20 cellular contexts compared by ENCODE assay signal in genomic region chr12:85865905-85866304, GRCh38. TPM values are rescaled to one million over a fixed set of nuclear protein-coding genes. Genes with fewer than 3 reads are reported as not detected.
A peak's percentile ranks its signal among the peaks of the same experiment; 100 is the strongest.
DNase-seq lines count a peak whose midpoint lies in the region; ATAC-seq and TF ChIP-seq lines count a peak whose summit lies in the region.
"Had no signal": no experiment of that assay in that cellular context is flagged by ENCODE, and none has a peak within 500 bp of the region (broad histone marks: within the 10 kb centered on the region; RNA-seq: fewer than 3 reads in every experiment).

No MANE protein-coding gene starts in this region.

- H3K27ac ChIP-seq in neuronal stem cell (replicated peaks; ENCODE audit: low read length): no peak overlapping the region
- H3K27ac ChIP-seq: 22Rv1 had no signal

- H2BK12ac ChIP-seq in neuronal stem cell (ENCODE audit: low read length): no peak overlapping the region

- peak overlapping the region; percentile 23 for H3K18ac ChIP-seq in neuronal stem cell (ENCODE audit: low read length)

- H3K23ac ChIP-seq in neuronal stem cell (ENCODE audit: low read depth, low read length, poor library complexity): no peak overlapping the region

- no CpG with 5 or more reads among the region's 7 CpGs for WGBS in neuronal stem cell (ENCODE audit: extremely low coverage in 2 of 2, insufficient read length in 2 of 2, insufficient replicate concordance in 1 of 2), 2 donors

- H2BK15ac ChIP-seq in neuronal stem cell (ENCODE audit: low read length): no peak overlapping the region

- no peak for ATAC-seq in activated CD8-positive, alpha-beta memory T cell treated with anti-CD3 and anti-CD28 coated beads, Interleukin-2, amount 10 ng/mL, durations not matched to agents 7 days and 5 days
- ATAC-seq in GM21786 (IDR thresholded peaks at IDR 0.05; ENCODE audit: unreplicated experiment): no peak
- ATAC-seq: stimulated activated memory B cell treated with anti-CD40 and anti-IgM and Interleukin-4, amounts not matched to agents 10 μg/mL and 1 μg/mL and 100 μg/mL, for 72 hours had no signal

- H3K4me3 Mint-ChIP-seq in activated CD8-positive, alpha-beta memory T cell treated with anti-CD3 and anti-CD28 coated beads, Interleukin-2, amount 10 ng/mL, durations not matched to agents 7 days and 5 days: no peak overlapping the region
- H3K4me3 Mint-ChIP-seq: activated naive CD8-positive, alpha-beta T cell treated with anti-CD3 and anti-CD28 coated beads, Interleukin-2, amount 10 ng/mL, durations not matched to agents 7 days and 5 days; stimulated activated memory B cell treated with anti-CD40 and anti-IgM and Interleukin-4, amounts not matched to agents 10 μg/mL and 1 μg/mL and 100 μg/mL, for 72 hours had no signal

- no peaks in the 10 kb centered on the region for H3K79me1 ChIP-seq in neuronal stem cell (ENCODE audit: low read depth, low read length)

- no peak overlapping the region for H2AK5ac ChIP-seq in neuronal stem cell (ENCODE audit: low read depth, low read length)

- H4K8ac ChIP-seq in neuronal stem cell (ENCODE audit: low read depth, low read length): no peak overlapping the region

- H3K27me3 Mint-ChIP-seq in activated CD8-positive, alpha-beta memory T cell treated with anti-CD3 and anti-CD28 coated beads, Interleukin-2, amount 10 ng/mL, durations not matched to agents 7 days and 5 days: no peaks in the 10 kb centered on the region
- H3K27me3 Mint-ChIP-seq: activated naive CD8-positive, alpha-beta T cell treated with anti-CD3 and anti-CD28 coated beads, Interleukin-2, amount 10 ng/mL, durations not matched to agents 7 days and 5 days had no signal

- H2BK5ac ChIP-seq in neuronal stem cell (ENCODE audit: low read length): no peak overlapping the region

- H3K9me3 ChIP-seq in neuronal stem cell (replicated peaks in 1 of 2; ENCODE audit: control insufficient read depth in 2 of 2, insufficient read depth in 1 of 2, low read depth in 1 of 2, low read length in 2 of 2): no peaks in the 10 kb centered on the region

- no peak overlapping the region for H3K4me2 ChIP-seq in neuronal stem cell (ENCODE audit: insufficient read depth, low read length, poor library complexity, severe bottlenecking)

- H3K36me3 ChIP-seq in neuronal stem cell (replicated peaks in 1 of 2; ENCODE audit: control insufficient read depth in 2 of 2, insufficient read depth in 2 of 2, low read length in 2 of 2): no peaks in the 10 kb centered on the region

- TF ChIP-seq CTCF in foreskin fibroblast (IDR thresholded peaks at IDR 0.05; ENCODE audit: low read depth, low read length): no peak

- H3K14ac ChIP-seq in neuronal stem cell (ENCODE audit: low read length): no peak overlapping the region

- H3K4me3 ChIP-seq in foreskin fibroblast (ENCODE audit: low read depth in 1 of 2, low read length in 2 of 2) (no peak overlapping the region), neuronal stem cell (ENCODE audit: low read length in 2 of 2) (no peak overlapping the region)
- H3K4me3 ChIP-seq: skin epidermis had no signal

- DNase-seq in DMS 273 (lab: John Stamatoyannopoulos, UW; ENCODE audit: unreplicated experiment) (peak; percentile 26), DMS 273 treated with DMSO at 0.1 percent for 48 hours (lab: John Stamatoyannopoulos, UW) (no peak), SK-N-DZ (ENCODE audit: low spot score) (peak; percentile 14), foreskin fibroblast (peak; percentile 6 to 63), neuronal stem cell (ENCODE audit: low spot score) (no peak)
- no peak for DNase-seq in activated CD8-positive, alpha-beta memory T cell treated with anti-CD3 and anti-CD28 coated beads, Interleukin-2, amount 10 ng/mL, durations not matched to agents 7 days and 5 days
- DNase-seq in activated CD4-positive, CD25-positive, alpha-beta regulatory T cell (lab: John Stamatoyannopoulos, UW): no peak
- DNase-seq: activated naive CD8-positive, alpha-beta T cell treated with anti-CD3 and anti-CD28 coated beads, Interleukin-2, amount 10 ng/mL, durations not matched to agents 7 days and 5 days; activated T-cell treated with anti-CD3 and anti-CD28 coated beads, Interleukin-2, amount 50 U/mL, for 48 hours; midbrain; NCI-H2081 treated with DMSO at 0.1 percent for 48 hours; NK-92 treated with Interleukin-12 subunit alpha and Interleukin-12 subunit beta, amount 100 ng/mL, for 24 hours; SHP77 treated with DMSO at 0.1 percent for 48 hours; trophoblast cell had no signal

- H3K36me3 Mint-ChIP-seq in activated CD8-positive, alpha-beta memory T cell treated with anti-CD3 and anti-CD28 coated beads, Interleukin-2, amount 10 ng/mL, durations not matched to agents 7 days and 5 days: no peaks in the 10 kb centered on the region
- H3K36me3 Mint-ChIP-seq: activated naive CD8-positive, alpha-beta T cell treated with anti-CD3 and anti-CD28 coated beads, Interleukin-2, amount 10 ng/mL, durations not matched to agents 7 days and 5 days; stimulated activated memory B cell treated with anti-CD40 and anti-IgM and Interleukin-4, amounts not matched to agents 10 μg/mL and 1 μg/mL and 100 μg/mL, for 72 hours had no signal

- no peaks in the 10 kb centered on the region for H3K4me1 Mint-ChIP-seq in activated CD8-positive, alpha-beta memory T cell treated with anti-CD3 and anti-CD28 coated beads, Interleukin-2, amount 10 ng/mL, durations not matched to agents 7 days and 5 days
- H3K4me1 Mint-ChIP-seq: activated naive CD8-positive, alpha-beta T cell treated with anti-CD3 and anti-CD28 coated beads, Interleukin-2, amount 10 ng/mL, durations not matched to agents 7 days and 5 days; stimulated activated memory B cell treated with anti-CD40 and anti-IgM and Interleukin-4, amounts not matched to agents 10 μg/mL and 1 μg/mL and 100 μg/mL, for 72 hours had no signal

- no peak overlapping the region for H4K91ac ChIP-seq in neuronal stem cell (ENCODE audit: low read depth, low read length, poor library complexity)

- H3K9me3 Mint-ChIP-seq in activated CD8-positive, alpha-beta memory T cell treated with anti-CD3 and anti-CD28 coated beads, Interleukin-2, amount 10 ng/mL, durations not matched to agents 7 days and 5 days (ENCODE audit: low read depth): no peaks in the 10 kb centered on the region
- H3K9me3 Mint-ChIP-seq: activated naive CD8-positive, alpha-beta T cell treated with anti-CD3 and anti-CD28 coated beads, Interleukin-2, amount 10 ng/mL, durations not matched to agents 7 days and 5 days; stimulated activated memory B cell treated with anti-CD40 and anti-IgM and Interleukin-4, amounts not matched to agents 10 μg/mL and 1 μg/mL and 100 μg/mL, for 72 hours had no signal

- no peak overlapping the region for H3K27ac Mint-ChIP-seq in activated CD8-positive, alpha-beta memory T cell treated with anti-CD3 and anti-CD28 coated beads, Interleukin-2, amount 10 ng/mL, durations not matched to agents 7 days and 5 days
- H3K27ac Mint-ChIP-seq: activated naive CD8-positive, alpha-beta T cell treated with anti-CD3 and anti-CD28 coated beads, Interleukin-2, amount 10 ng/mL, durations not matched to agents 7 days and 5 days; stimulated activated memory B cell treated with anti-CD40 and anti-IgM and Interleukin-4, amounts not matched to agents 10 μg/mL and 1 μg/mL and 100 μg/mL, for 72 hours had no signal

- H3K4me1 ChIP-seq in neuronal stem cell (ENCODE audit: control insufficient read depth in 2 of 2, insufficient read depth in 1 of 2, low read depth in 1 of 2, low read length in 2 of 2): peaks cover 0 to 2% of the 10 kb centered on the region in 2 donors

- CTCF ChIA-PET in activated CD8-positive, alpha-beta memory T cell treated with anti-CD3 and anti-CD28 coated beads, Interleukin-2, amount 10 ng/mL, durations not matched to agents 7 days and 5 days (lab: Charles Lee): no interaction called here

- peak overlapping the region; percentile 40 for H2AFZ ChIP-seq in neuronal stem cell (ENCODE audit: low read length)

- no peaks in the 10 kb centered on the region for H3K27me3 ChIP-seq in neuronal stem cell (ENCODE audit: control insufficient read depth in 3 of 3, insufficient read depth in 3 of 3, low read depth in 1 of 3, low read length in 3 of 3)

- no peak overlapping the region for H3K9ac ChIP-seq in neuronal stem cell (ENCODE audit: low read depth, low read length, poor library complexity)

- no peak overlapping the region for H2BK120ac ChIP-seq in neuronal stem cell (ENCODE audit: low read depth, low read length)

- H3K4ac ChIP-seq in neuronal stem cell (ENCODE audit: low read length): no peak overlapping the region

RNA-seq across cellular contexts. Expression of gene NTS, which starts 8.2 kb away (rescaled TPM):
- 0.85 and 1.4 TPM in 2 replicates for polyA plus RNA-seq in SK-N-DZ (2014; cell fraction: cytosol; rRNA removed)
- 1.6 and 2.8 TPM in 2 replicates for polyA plus RNA-seq in SK-N-DZ (2014; cell fraction: nucleus; rRNA removed)
- polyA plus RNA-seq in neuronal stem cell (2013, experiment 1 of 2): 0.86 TPM
- polyA plus RNA-seq in neuronal stem cell (2013, experiment 2 of 2): 0.62 TPM
- not detected for total RNA-seq in activated CD8-positive, alpha-beta memory T cell treated with anti-CD3 and anti-CD28 coated beads, Interleukin-2, amount 10 ng/mL, durations not matched to agents 7 days and 5 days
- total RNA-seq: activated naive CD8-positive, alpha-beta T cell treated with anti-CD3 and anti-CD28 coated beads, Interleukin-2, amount 10 ng/mL, durations not matched to agents 7 days and 5 days; endothelial cell of umbilical vein; glomerular endothelial cell had no signal
- polyA plus RNA-seq: endothelial cell of umbilical vein had no signal

RNA-seq across cellular contexts. Expression of gene RASSF9, which starts 29.7 kb away (rescaled TPM):
- not detected in 2 replicates for polyA plus RNA-seq in SK-N-DZ (2014; cell fraction: cytosol; rRNA removed)
- polyA plus RNA-seq in SK-N-DZ (2014; cell fraction: nucleus; rRNA removed): not detected in 2 replicates
- polyA plus RNA-seq in neuronal stem cell (2013, experiment 1 of 2): 0.03 TPM
- 0.03 TPM for polyA plus RNA-seq in neuronal stem cell (2013, experiment 2 of 2)
- total RNA-seq in activated CD8-positive, alpha-beta memory T cell treated with anti-CD3 and anti-CD28 coated beads, Interleukin-2, amount 10 ng/mL, durations not matched to agents 7 days and 5 days: not detected
- total RNA-seq: activated naive CD8-positive, alpha-beta T cell treated with anti-CD3 and anti-CD28 coated beads, Interleukin-2, amount 10 ng/mL, durations not matched to agents 7 days and 5 days had no signal

Comparison
In these comparisons a context has a peak if more than half of its experiments do, and no peak if none do; other contexts are left out.
1. DNase-seq: peak in DMS 273 (single experiment), SK-N-DZ (single experiment) and foreskin fibroblast (2 of 2); none in DMS 273 treated with DMSO at 0.1 percent for 48 hours (single experiment), neuronal stem cell (single experiment), activated CD8-positive, alpha-beta memory T cell treated with anti-CD3 and anti-CD28 coated beads, Interleukin-2, amount 10 ng/mL, durations not matched to agents 7 days and 5 days (single experiment) and activated CD4-positive, CD25-positive, alpha-beta regulatory T cell (0 of 4).